ENCODE assay signal across 16 cellular contexts in the genomic region with DNA sequence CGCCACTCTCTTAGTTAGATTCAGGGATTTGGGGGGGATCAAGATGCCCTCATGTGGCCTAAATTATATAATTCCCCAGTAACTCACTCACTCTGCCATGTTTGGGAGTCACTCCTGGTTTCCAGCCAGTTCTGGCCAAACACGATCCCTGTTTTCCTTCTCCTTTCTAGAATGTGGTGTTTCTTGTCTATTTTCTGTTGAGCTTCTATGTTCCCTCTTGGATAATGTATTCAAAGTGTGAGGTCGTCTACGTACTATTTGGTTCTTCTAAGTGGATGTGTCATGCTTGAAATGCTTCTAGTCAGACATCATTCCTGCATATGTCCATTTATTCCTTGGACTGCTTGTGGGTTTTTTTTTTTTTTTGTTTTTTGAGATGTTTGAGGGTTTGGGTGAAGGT.
A peak's percentile ranks its signal among the peaks of the same experiment; 100 is the strongest.
DNase-seq lines count a peak whose midpoint lies in the region; TF ChIP-seq lines count a peak whose summit lies in the region.
"Had no signal": no experiment of that assay in that cellular context is flagged by ENCODE, and none has a peak within 500 bp of the region (broad histone marks: within the 10 kb centered on the region; RNA-seq: fewer than 3 reads in every experiment).

No MANE protein-coding gene starts in this region.

- H3K9me3 ChIP-seq in smooth muscle cell (replicated peaks; ENCODE audit: low read depth), result no peaks in the 10 kb centered on the region

- no peak for TF ChIP-seq CTCF in smooth muscle cell (IDR thresholded peaks at IDR 0.05; ENCODE audit: borderline replicate concordance, insufficient read depth, poor library complexity, severe bottlenecking)

- H2AFZ ChIP-seq in smooth muscle cell (ENCODE audit: low read depth), result no peak overlapping the region

- no peaks in the 10 kb centered on the region for H3K36me3 ChIP-seq in smooth muscle cell (ENCODE audit: low read depth)
- H3K36me3 ChIP-seq: heart right ventricle had no signal

- no peak overlapping the region for H3K4me2 ChIP-seq in smooth muscle cell

- no peaks in the 10 kb centered on the region for H3K79me2 ChIP-seq in smooth muscle cell (ENCODE audit: low read depth)

- peak overlapping the region; percentile 26 for H3K27ac ChIP-seq in smooth muscle cell (ENCODE audit: low read depth)
- H3K27ac ChIP-seq: 22Rv1, heart right ventricle had no signal

- WGBS in smooth muscle cell (ENCODE audit: low lambda C conversion rate), result 44% methylated on average over 4 of the region's 4 CpGs

- H4K20me1 ChIP-seq in smooth muscle cell (ENCODE audit: low read depth), result no peaks in the 10 kb centered on the region

- H3K27me3 ChIP-seq in smooth muscle cell (ENCODE audit: low read depth), result no peaks in the 10 kb centered on the region
- H3K27me3 ChIP-seq: heart right ventricle had no signal

- H3K4me3 ChIP-seq in smooth muscle cell, result no peak overlapping the region
- H3K4me3 ChIP-seq: heart right ventricle had no signal

- H3K9ac ChIP-seq in smooth muscle cell (ENCODE audit: low read depth), result no peak overlapping the region

- H3F3A ChIP-seq in smooth muscle cell (ENCODE audit: low read depth), result no peaks in the 10 kb centered on the region

- DNase-seq in DMS53 (lab: John Stamatoyannopoulos, UW), result peak; percentile 13
- DNase-seq in DMS53 treated with DMSO at 0.1 percent for 48 hours (lab: John Stamatoyannopoulos, UW; ENCODE audit: unreplicated experiment), result no peak
- DNase-seq in amniotic epithelial cell (ENCODE audit: low read depth), result peak; percentile 50
- peak; percentile 44 for DNase-seq in glomerular visceral epithelial cell (ENCODE audit: extremely low spot score)
- DNase-seq in smooth muscle cell (lab: John Stamatoyannopoulos, UW; ENCODE audit: unreplicated experiment), result no peak
- no peak for DNase-seq in 8988T
- no peak for DNase-seq in UCSD-AML1 (lab: John Stamatoyannopoulos, UW; ENCODE audit: unreplicated experiment)
- DNase-seq in midbrain (lab: John Stamatoyannopoulos, UW), result no peak
- DNase-seq: activated naive CD4-positive, alpha-beta T cell; GF-D8; heart right ventricle; left colon; NCI-H2081; NCI-H526 treated with DMSO at 0.1 percent for 48 hours; T-helper 1 cell had no signal

- no peaks in the 10 kb centered on the region for H3K4me1 ChIP-seq in smooth muscle cell (ENCODE audit: low read depth)

Comparison
In these comparisons a context has a peak if more than half of its experiments do, and no peak if none do; other contexts are left out.
1. DNase-seq: peak in DMS53 (single experiment), amniotic epithelial cell (single experiment) and glomerular visceral epithelial cell (single experiment); none in DMS53 treated with DMSO at 0.1 percent for 48 hours (single experiment), smooth muscle cell (single experiment), 8988T (single experiment), UCSD-AML1 (single experiment) and midbrain (single experiment).